In genomic region chr17:50719924-50720805, GRCh38 we compare ENCODE assay signal across 8 cellular contexts. TPM values are rescaled to one million over a fixed set of nuclear protein-coding genes. Genes with fewer than 3 reads are reported as not detected.
DNase-seq lines count a peak whose midpoint lies in the region; ATAC-seq and TF ChIP-seq lines count a peak whose summit lies in the region.

No MANE protein-coding gene starts in this region.

- peak overlapping the region; percentile 81 to 99 (median 98) for H3K4me3 Mint-ChIP-seq in CD8-positive, alpha-beta memory T cell

- peaks cover 0 to 23% (median 0%) of the 10 kb centered on the region in 3 donors for H3K36me3 Mint-ChIP-seq in CD8-positive, alpha-beta memory T cell

- H3K4me2 ChIP-seq in MM.1S (ENCODE audit: low read depth, low read length): peak overlapping the region; percentile 91

- H2AFZ ChIP-seq in MM.1S (ENCODE audit: low read length): peak overlapping the region; percentile 55; the same call in 1 of the 2 replicates

- POLR2A ChIA-PET in CD8-positive, alpha-beta memory T cell (lab: Charles Lee): interaction anchor here (0.6 to 2.6 kb wide), 5 partner anchors 10 to 480 kb away, joined by 3 to 43 read pairs (median 4); partner anchors contain the start of gene ANKRD40

- peak overlapping the region; percentile 95 for H3K9ac ChIP-seq in MM.1S (ENCODE audit: low read length)
- H3K9ac ChIP-seq in muscle layer of colon (ENCODE audit: low read length): peak overlapping the region; percentile 93

- no peaks in the 10 kb centered on the region for H3K9me3 Mint-ChIP-seq in CD8-positive, alpha-beta memory T cell

- peaks cover 59% of the 10 kb centered on the region for H3K79me2 ChIP-seq in MM.1S (ENCODE audit: low read length)

- H3K36me3 ChIP-seq in CD8-positive, alpha-beta memory T cell (ENCODE audit: insufficient read depth, low read length): no peaks in the 10 kb centered on the region
- H3K36me3 ChIP-seq in MM.1S (replicated peaks; ENCODE audit: insufficient read depth, low read length) (no peaks in the 10 kb centered on the region; the same call in 1 of the 2 replicates), muscle layer of colon (ENCODE audit: insufficient read depth, low read length) (no peaks in the 10 kb centered on the region)

- peaks cover 14% of the 10 kb centered on the region for H3F3A ChIP-seq in MM.1S (ENCODE audit: insufficient read depth, low read length)

- DNase-seq in CD8-positive, alpha-beta memory T cell: no peak
- DNase-seq in MM.1S (no peak), caudate nucleus (lab: John Stamatoyannopoulos, UW) (peak in 1 of 61 donors; percentile 64), CD1c-positive myeloid dendritic cell (ENCODE audit: extremely low spot score) (no peak)

- peaks cover 44% of the 10 kb centered on the region for H4K20me1 ChIP-seq in MM.1S (ENCODE audit: insufficient read depth, low read length)

- no peak for TF ChIP-seq CTCF in MM.1S (IDR thresholded peaks at IDR 0.05; ENCODE audit: low read length)

- H3K4me1 ChIP-seq in CD8-positive, alpha-beta memory T cell (ENCODE audit: insufficient read depth, low read length): peaks cover 43% of the 10 kb centered on the region
- H3K4me1 ChIP-seq in MM.1S (ENCODE audit: low read length): peaks cover 16% of the 10 kb centered on the region
- H3K4me1 ChIP-seq in muscle layer of colon (ENCODE audit: insufficient read depth, low read length): peaks cover 38% of the 10 kb centered on the region

- H3K4me1 Mint-ChIP-seq in CD8-positive, alpha-beta memory T cell: peaks cover 26 to 52% (median 47%) of the 10 kb centered on the region in 3 donors

- ATAC-seq in HG02970 (IDR thresholded peaks at IDR 0.05; ENCODE audit: low FRiP score, unreplicated experiment) (no peak), GM18520 (IDR thresholded peaks at IDR 0.05; ENCODE audit: unreplicated experiment) (no peak), HG02759 (IDR thresholded peaks at IDR 0.05; ENCODE audit: unreplicated experiment) (no peak)

- peak overlapping the region; percentile 88 for H3K4me3 ChIP-seq in CD8-positive, alpha-beta memory T cell (ENCODE audit: low read length)
- peak overlapping the region; percentile 83 for H3K4me3 ChIP-seq in MM.1S (ENCODE audit: low read length)
- H3K4me3 ChIP-seq in muscle layer of colon (ENCODE audit: low read depth in 1 of 2, low read length in 2 of 2): peak overlapping the region; percentile 73 to 93

- H3K27me3 ChIP-seq in CD8-positive, alpha-beta memory T cell (ENCODE audit: insufficient read depth, low read length, poor library complexity, severe bottlenecking): no peaks in the 10 kb centered on the region
- no peaks in the 10 kb centered on the region for H3K27me3 ChIP-seq in MM.1S (replicated peaks; ENCODE audit: insufficient read depth, low read length)
- no peaks in the 10 kb centered on the region for H3K27me3 ChIP-seq in muscle layer of colon (ENCODE audit: control insufficient read depth in 1 of 2, insufficient read depth in 2 of 2, low read length in 2 of 2)

- CTCF ChIA-PET in CD8-positive, alpha-beta memory T cell (lab: Charles Lee): no interaction called here

- H3K9me3 ChIP-seq in CD8-positive, alpha-beta memory T cell (ENCODE audit: low read length): no peaks in the 10 kb centered on the region
- H3K9me3 ChIP-seq in MM.1S (replicated peaks; ENCODE audit: insufficient read depth, low read length) (no peaks in the 10 kb centered on the region), muscle layer of colon (ENCODE audit: low read length) (no peaks in the 10 kb centered on the region)

- H3K27me3 Mint-ChIP-seq in CD8-positive, alpha-beta memory T cell: peaks cover 0 to 1% of the 10 kb centered on the region in 2 donors

- no peaks in the 10 kb centered on the region for H3K9me2 ChIP-seq in MM.1S (replicated peaks; ENCODE audit: insufficient read depth, low read length)

- H3K27ac ChIP-seq in CD8-positive, alpha-beta memory T cell (ENCODE audit: low read depth, low read length): peak overlapping the region; percentile 90
- H3K27ac ChIP-seq in MM.1S (ENCODE audit: low read length): peak overlapping the region; percentile 87
- H3K27ac ChIP-seq in caudate nucleus (ENCODE audit: low read depth, low read length): peak overlapping the region; percentile 97
- peak overlapping the region; percentile 91 for H3K27ac ChIP-seq in muscle layer of colon (ENCODE audit: low read depth, low read length)

- H3K27ac Mint-ChIP-seq in CD8-positive, alpha-beta memory T cell: peak overlapping the region; percentile 86 to 100 (median 99)

RNA-seq across cellular contexts. Expression of gene LUC7L3, which starts 0.8 kb away (rescaled TPM):
- 100 to 1,000 TPM; 113 to 120 TPM for total RNA-seq in CD8-positive, alpha-beta memory T cell
- 72.5 TPM for polyA plus RNA-seq in CD8-positive, alpha-beta memory T cell

RNA-seq across cellular contexts. Expression of gene ANKRD40, which starts 12.5 kb away (rescaled TPM):
- 10 to 100 TPM; 48.2 to 48.5 TPM for total RNA-seq in CD8-positive, alpha-beta memory T cell
- polyA plus RNA-seq in CD8-positive, alpha-beta memory T cell: 6.6 TPM

RNA-seq across cellular contexts. Expression of gene ANKRD40CL, which starts 47.2 kb away (rescaled TPM):
- total RNA-seq in CD8-positive, alpha-beta memory T cell: not detected
- not detected for polyA plus RNA-seq in CD8-positive, alpha-beta memory T cell
